In the genomic region with DNA sequence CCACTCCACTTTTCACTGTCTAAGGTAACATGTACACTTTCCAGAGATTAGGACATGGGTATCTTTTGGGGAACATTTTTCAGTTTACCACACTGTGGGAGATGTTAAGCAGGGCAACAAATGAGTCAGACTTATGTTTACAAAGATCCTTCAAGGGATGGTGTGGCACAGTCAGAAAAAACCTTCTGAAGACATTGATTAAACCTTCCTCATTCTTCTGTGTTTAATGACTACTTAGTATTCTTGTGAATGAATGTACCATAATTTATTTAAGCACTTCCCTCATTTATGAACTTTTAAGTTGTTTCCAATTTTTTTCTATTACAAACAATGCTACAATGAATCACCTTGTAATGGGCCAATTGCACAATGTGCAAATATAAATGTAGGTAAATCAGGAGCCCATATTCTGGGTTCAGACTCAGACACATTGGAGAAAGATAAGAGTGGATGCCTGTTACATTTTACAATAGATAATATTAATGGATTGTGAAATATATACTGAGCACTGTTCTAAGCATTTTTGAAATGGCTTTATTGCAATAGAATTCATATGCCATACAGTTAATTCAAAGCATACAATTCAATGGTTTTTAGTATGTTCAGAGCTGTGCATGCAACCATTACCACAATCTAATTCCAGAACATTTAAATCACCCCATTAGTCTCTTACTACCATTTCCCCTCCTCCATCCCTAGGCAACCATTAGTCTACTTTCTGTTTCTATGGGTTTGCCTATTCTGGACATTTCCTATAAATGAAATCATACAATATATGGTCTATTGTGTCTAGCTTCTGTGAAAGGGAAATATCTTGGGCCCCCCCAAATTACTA, we compare ENCODE assay signal across 22 cellular contexts. TPM values are rescaled to one million over a fixed set of nuclear protein-coding genes. Genes with fewer than 3 reads are reported as not detected.
A peak's percentile ranks its signal among the peaks of the same experiment; 100 is the strongest.
DNase-seq lines count a peak whose midpoint lies in the region; ATAC-seq, FAIRE-seq and TF ChIP-seq lines count a peak whose summit lies in the region.
"Had no signal": no experiment of that assay in that cellular context is flagged by ENCODE, and none has a peak within 500 bp of the region (broad histone marks: within the 10 kb centered on the region; RNA-seq: fewer than 3 reads in every experiment).

No MANE protein-coding gene starts in this region.

- peaks cover 17% of the 10 kb centered on the region for H3K4me1 Mint-ChIP-seq in type B pancreatic cell (ENCODE audit: unreplicated experiment)

- no peaks in the 10 kb centered on the region for H3K27me3 Mint-ChIP-seq in type B pancreatic cell

- H3K27me3 ChIP-seq in HepG2 (ENCODE audit: control insufficient read depth in 1 of 2, insufficient read depth in 2 of 2, low read length in 2 of 2) (0 out of 5 replicates have a peak, but pooled peaks cover 1 to 3% of the 10 kb centered on the region in 2 experiments), right lobe of liver (no peaks in the 10 kb centered on the region), SJCRH30 (no peaks in the 10 kb centered on the region)
- H3K27me3 ChIP-seq: Peyer's patch, SJSA1, suprapubic skin had no signal

- no peak overlapping the region for H3K4me3 ChIP-seq in HepG2 (replicated peaks in 1 of 3; ENCODE audit: insufficient read depth in 1 of 3, low read depth in 2 of 3, low read length in 3 of 3)
- H3K4me3 ChIP-seq in right lobe of liver, result no peak overlapping the region
- H3K4me3 ChIP-seq in epithelial cell of esophagus (ENCODE audit: low read length), result no peak overlapping the region
- no peak overlapping the region for H3K4me3 ChIP-seq in SJCRH30
- H3K4me3 ChIP-seq: lower lobe of right lung, Peyer's patch, prostate gland, SJSA1, suprapubic skin had no signal

- intact Hi-C loops in HepG2 (cut with micrococcal nuclease; ENCODE audit: unreplicated experiment) (no loop called here), right lobe of liver (cut with DNase I) (no loop called here)

- no peak for ATAC-seq in HepG2
- ATAC-seq in right lobe of liver, result no peak
- no peak for ATAC-seq in GM18907 (IDR thresholded peaks at IDR 0.05; ENCODE audit: unreplicated experiment)
- ATAC-seq: lower lobe of right lung had no signal

- H3K9ac ChIP-seq in HepG2 (ENCODE audit: insufficient read depth, low read depth, low read length), result no peak overlapping the region

- no TSS peak for BruUV-seq in HepG2 (replicated peaks; lab: Mats Ljungman, UMichigan)

- in situ Hi-C loops in HepG2 (cut with HindIII; ENCODE audit: extremely low pct_ligation_motif_present, low pct_unique_long_range_greater_than_20kb), result no loop called here

- H3K4me2 ChIP-seq in HepG2 (ENCODE audit: low read depth, low read length), result no peak overlapping the region

- peak overlapping the region; percentile 0 for H3K27ac Mint-ChIP-seq in type B pancreatic cell
- H3K27ac Mint-ChIP-seq: T-helper 1 cell treated with Interleukin-12 subunit alpha and Interleukin-12 subunit beta and Interleukin-4 antibody, amounts not matched to agents 30 μg/mL and 1 μg/mL, for 36 hours had no signal

- TF ChIP-seq POLR2A in HepG2 (IDR thresholded peaks at IDR 0.05; ENCODE audit: insufficient read depth in 1 of 2, low read depth in 2 of 2, low read length in 2 of 2), result no peak
- no peak for TF ChIP-seq POLR2A in right lobe of liver (IDR thresholded peaks at IDR 0.05)

- H3K36me3 ChIP-seq in HepG2 (replicated peaks in 1 of 2; ENCODE audit: control insufficient read depth in 1 of 2, insufficient read depth in 2 of 2, low read length in 2 of 2) (no peaks in the 10 kb centered on the region), right lobe of liver (no peaks in the 10 kb centered on the region), SJCRH30 (no peaks in the 10 kb centered on the region)
- H3K36me3 ChIP-seq: lower lobe of right lung, Peyer's patch, prostate gland, suprapubic skin had no signal

- no peak overlapping the region for H3K4me3 Mint-ChIP-seq in type B pancreatic cell
- H3K4me3 Mint-ChIP-seq: T-helper 1 cell treated with Interleukin-12 subunit alpha and Interleukin-12 subunit beta and Interleukin-4 antibody, amounts not matched to agents 30 μg/mL and 1 μg/mL, for 36 hours had no signal

- POLR2A ChIA-PET in HepG2 (lab: Yijun Ruan, JAX), result no interaction called here

- no peak overlapping the region for H2AFZ ChIP-seq in HepG2 (ENCODE audit: low read length)

- DNase-seq in HepG2 (ENCODE audit: low spot score) (no peak), right lobe of liver (no peak), NAMALWA (ENCODE audit: low spot score) (peak; percentile 20), epithelial cell of esophagus (ENCODE audit: low read depth) (peak; percentile 62), type B pancreatic cell (ENCODE audit: extremely low spot score, unreplicated experiment) (no peak), GDM1 (lab: John Stamatoyannopoulos, UW) (no peak), SJCRH30 (no peak)
- DNase-seq: activated CD4-positive, alpha-beta T cell treated with anti-CD3 and anti-CD28 coated beads for 4 hours; activated naive CD8-positive, alpha-beta T cell treated with anti-CD3 and anti-CD28 coated beads for 36 hours; cerebellar nuclear complex; kidney; lower lobe of right lung; NCI-H1048; NCI-H187 treated with DMSO at 0.1 percent for 48 hours; Peyer's patch had no signal

- TF ChIP-seq EP300 in HepG2 (IDR thresholded peaks at IDR 0.05; ENCODE audit: low read depth in 2 of 2, low read length in 2 of 2), result no peak
- TF ChIP-seq EP300 in HepG2 (CRISPR knock-in tag; IDR thresholded peaks at IDR 0.05; ENCODE audit: borderline replicate concordance), result no peak

- H4K20me1 ChIP-seq in HepG2 (ENCODE audit: insufficient read depth, low read length), result no peaks in the 10 kb centered on the region

- no peaks in the 10 kb centered on the region for H3K36me3 Mint-ChIP-seq in type B pancreatic cell

- H3K4me1 ChIP-seq in HepG2 (ENCODE audit: insufficient read depth, low read length), result peaks cover 39% of the 10 kb centered on the region
- H3K4me1 ChIP-seq in right lobe of liver, result peaks cover 0 to 13% (median 5%) of the 10 kb centered on the region in 4 donors
- peaks cover 9% of the 10 kb centered on the region for H3K4me1 ChIP-seq in SJCRH30
- H3K4me1 ChIP-seq: prostate gland had no signal

- FAIRE-seq in HepG2 (lab: Jason Lieb, UNC), result no peak
- FAIRE-seq: kidney, urothelium cell line had no signal

- TF ChIP-seq CTCF in HepG2 (CRISPR knock-in tag; IDR thresholded peaks at IDR 0.05) (no peak), right lobe of liver (IDR thresholded peaks at IDR 0.05) (no peak), epithelial cell of esophagus (IDR thresholded peaks at IDR 0.05; ENCODE audit: insufficient read depth, low read depth, low read length, missing control alignments) (no peak), type B pancreatic cell (conservative IDR thresholded peaks at IDR 0.05) (no peak)

- no peak for TF ChIP-seq RAD21 in HepG2 (CRISPR knock-in tag; IDR thresholded peaks at IDR 0.05)

- H3K9me3 ChIP-seq in HepG2 (ENCODE audit: low read length) (peaks cover 6% of the 10 kb centered on the region; the same call in 1 of the 2 replicates), right lobe of liver (no peaks in the 10 kb centered on the region), SJCRH30 (replicated peaks) (no peaks in the 10 kb centered on the region; the same call in 1 of the 2 replicates)
- H3K9me3 ChIP-seq: lower lobe of right lung, Peyer's patch, prostate gland, SJSA1, suprapubic skin had no signal

- peaks cover 27% of the 10 kb centered on the region for H3K79me2 ChIP-seq in HepG2 (ENCODE audit: insufficient read depth, low read length)

- H3K9me3 Mint-ChIP-seq in type B pancreatic cell, result peaks cover 7% of the 10 kb centered on the region
- H3K9me3 Mint-ChIP-seq: T-helper 1 cell treated with Interleukin-12 subunit alpha and Interleukin-12 subunit beta and Interleukin-4 antibody, amounts not matched to agents 30 μg/mL and 1 μg/mL, for 36 hours had no signal

- no peak overlapping the region for H3K27ac ChIP-seq in HepG2 (ENCODE audit: extremely low read length, insufficient read depth, low read length)
- H3K27ac ChIP-seq in right lobe of liver, result no peak overlapping the region
- H3K27ac ChIP-seq in SJCRH30, result no peak overlapping the region
- H3K27ac ChIP-seq: C4-2B, lower lobe of right lung, Peyer's patch, prostate gland, SJSA1, suprapubic skin had no signal

- CTCF ChIA-PET in HepG2 (lab: Yijun Ruan, JAX; ENCODE audit: low intra/inter-chr PET ratio, low total read pairs), result no interaction called here

RNA-seq across cellular contexts. Expression of a gene that starts 1.9 kb away (rescaled TPM):
- total RNA-seq in HepG2 (2016; rRNA removed; fragmentation: Illumina TruSeq; extraction: Trizol) (28.8 and 31.4 TPM in 2 replicates), right lobe of liver (10 to 100 TPM; 26.5 to 35.4 (median 29.8) TPM), type B pancreatic cell (ENCODE audit: low replicate concordance) (52.1 and 63.7 TPM in 2 replicates)
- 3.0 and 4.6 TPM in 2 replicates for total RNA-seq in HepG2 (2016; cell fraction: cytosol; rRNA removed; fragmentation: Illumina TruSeq; extraction: Trizol; ENCODE audit: low read depth)
- total RNA-seq in HepG2 (2016; cell fraction: insoluble cytoplasmic fraction; rRNA removed; fragmentation: Illumina TruSeq; extraction: Trizol), result 27.1 and 28.3 TPM in 2 replicates
- total RNA-seq in HepG2 (2016; cell fraction: membrane; rRNA removed; fragmentation: Illumina TruSeq; extraction: Trizol), result 5.9 and 6.3 TPM in 2 replicates
- 26.1 and 28.1 TPM in 2 replicates for total RNA-seq in HepG2 (2016; cell fraction: nucleus; rRNA removed; fragmentation: Illumina TruSeq; extraction: Trizol)
- polyA plus RNA-seq in HepG2 (2011; rRNA removed), result 8.5 and 10.0 TPM in 2 replicates
- 4.8 and 7.4 TPM in 2 replicates for polyA plus RNA-seq in HepG2 (2011; cell fraction: cytosol; rRNA removed)
- polyA plus RNA-seq in HepG2 (2011; cell fraction: nucleus; rRNA removed), result 7.8 and 7.9 TPM in 2 replicates
- 2.2 and 3.3 TPM in 2 replicates for polyA plus RNA-seq in HepG2 (2012)
- polyA plus RNA-seq in HepG2 (2016; cell fraction: cytosol; fragmentation: Illumina TruSeq; extraction: Trizol; ENCODE audit: low read depth), result 0.65 and 0.66 TPM in 2 replicates
- polyA plus RNA-seq in HepG2 (2016; cell fraction: insoluble cytoplasmic fraction; fragmentation: Illumina TruSeq; extraction: Trizol; ENCODE audit: low read depth), result 8.3 and 9.0 TPM in 2 replicates
- polyA plus RNA-seq in HepG2 (2016; cell fraction: membrane; fragmentation: Illumina TruSeq; extraction: Trizol; ENCODE audit: low read depth), result 1.0 and 1.9 TPM in 2 replicates
- polyA plus RNA-seq in HepG2 (2016; cell fraction: nucleus; fragmentation: Illumina TruSeq; extraction: Trizol; ENCODE audit: insufficient read depth, low read depth), result 17.0 and 18.1 TPM in 2 replicates
- 33.6 and 104 TPM in 2 replicates for polyA minus RNA-seq in HepG2 (2011; rRNA and poly(A)+ RNA removed; ENCODE audit: low replicate concordance)
- 23.4 and 30.6 TPM in 2 replicates for polyA minus RNA-seq in HepG2 (2011; cell fraction: cytosol; rRNA and poly(A)+ RNA removed)
- 17.0 and 19.1 TPM in 2 replicates for polyA minus RNA-seq in HepG2 (2011; cell fraction: nucleus; rRNA and poly(A)+ RNA removed)
- total RNA-seq in SJCRH30 (2014; rRNA removed; shearing (Covaris generic)), result 30.5 and 33.6 TPM in 2 replicates

RNA-seq across cellular contexts. Expression of a gene that starts 45.1 kb away (rescaled TPM):
- 22.8 and 33.5 TPM in 2 replicates for total RNA-seq in HepG2 (2016; rRNA removed; fragmentation: Illumina TruSeq; extraction: Trizol)
- 8.4 and 10.9 TPM in 2 replicates for total RNA-seq in HepG2 (2016; cell fraction: cytosol; rRNA removed; fragmentation: Illumina TruSeq; extraction: Trizol; ENCODE audit: low read depth)
- total RNA-seq in HepG2 (2016; cell fraction: insoluble cytoplasmic fraction; rRNA removed; fragmentation: Illumina TruSeq; extraction: Trizol), result 22.6 and 32.8 TPM in 2 replicates
- 15.6 and 18.7 TPM in 2 replicates for total RNA-seq in HepG2 (2016; cell fraction: membrane; rRNA removed; fragmentation: Illumina TruSeq; extraction: Trizol)
- 11.8 and 11.9 TPM in 2 replicates for total RNA-seq in HepG2 (2016; cell fraction: nucleus; rRNA removed; fragmentation: Illumina TruSeq; extraction: Trizol)
- 7.6 and 10.1 TPM in 2 replicates for polyA plus RNA-seq in HepG2 (2011; rRNA removed)
- polyA plus RNA-seq in HepG2 (2011; cell fraction: cytosol; rRNA removed), result 4.1 and 7.6 TPM in 2 replicates
- 2.0 and 3.2 TPM in 2 replicates for polyA plus RNA-seq in HepG2 (2011; cell fraction: nucleus; rRNA removed)
- 11.9 and 13.6 TPM in 2 replicates for polyA plus RNA-seq in HepG2 (2012)
- polyA plus RNA-seq in HepG2 (2016; cell fraction: cytosol; fragmentation: Illumina TruSeq; extraction: Trizol; ENCODE audit: low read depth), result 12.0 and 17.8 TPM in 2 replicates
- polyA plus RNA-seq in HepG2 (2016; cell fraction: insoluble cytoplasmic fraction; fragmentation: Illumina TruSeq; extraction: Trizol; ENCODE audit: low read depth), result 34.7 and 35.9 TPM in 2 replicates
- polyA plus RNA-seq in HepG2 (2016; cell fraction: membrane; fragmentation: Illumina TruSeq; extraction: Trizol; ENCODE audit: low read depth), result 13.6 and 15.9 TPM in 2 replicates
- 15.2 and 15.8 TPM in 2 replicates for polyA plus RNA-seq in HepG2 (2016; cell fraction: nucleus; fragmentation: Illumina TruSeq; extraction: Trizol; ENCODE audit: insufficient read depth, low read depth)
- polyA minus RNA-seq in HepG2 (2011; rRNA and poly(A)+ RNA removed; ENCODE audit: low replicate concordance), result 3.1 and 9.5 TPM in 2 replicates
- 4.9 and 7.2 TPM in 2 replicates for polyA minus RNA-seq in HepG2 (2011; cell fraction: cytosol; rRNA and poly(A)+ RNA removed)
- 3.9 and 6.2 TPM in 2 replicates for polyA minus RNA-seq in HepG2 (2011; cell fraction: nucleus; rRNA and poly(A)+ RNA removed)
- total RNA-seq in right lobe of liver, result 10 to 100 TPM; 12.1 to 24.1 (median 15.7) TPM
- total RNA-seq in type B pancreatic cell (ENCODE audit: low replicate concordance), result 21.4 and 24.5 TPM in 2 replicates
- total RNA-seq in SJCRH30 (2014; rRNA removed; shearing (Covaris generic)), result 36.9 and 41.5 TPM in 2 replicates

RNA-seq across cellular contexts. Expression of a gene that starts 56.8 kb away (rescaled TPM):
- total RNA-seq in HepG2 (2016; rRNA removed; fragmentation: Illumina TruSeq; extraction: Trizol) (0.18 and 0.31 TPM in 2 replicates), right lobe of liver (under 1 TPM; 0.43 to 0.68 (median 0.56) TPM), type B pancreatic cell (ENCODE audit: low replicate concordance) (1.3 and 1.6 TPM in 2 replicates)
- 0.30 and 0.44 TPM in 2 replicates for total RNA-seq in HepG2 (2016; cell fraction: cytosol; rRNA removed; fragmentation: Illumina TruSeq; extraction: Trizol; ENCODE audit: low read depth)
- total RNA-seq in HepG2 (2016; cell fraction: insoluble cytoplasmic fraction; rRNA removed; fragmentation: Illumina TruSeq; extraction: Trizol), result 0.17 and 0.22 TPM in 2 replicates
- total RNA-seq in HepG2 (2016; cell fraction: membrane; rRNA removed; fragmentation: Illumina TruSeq; extraction: Trizol), result 0.19 and 0.24 TPM in 2 replicates
- total RNA-seq in HepG2 (2016; cell fraction: nucleus; rRNA removed; fragmentation: Illumina TruSeq; extraction: Trizol), result 0.44 and 0.71 TPM in 2 replicates
- polyA plus RNA-seq in HepG2 (2011; rRNA removed), result 1.3 and 1.4 TPM in 2 replicates
- polyA plus RNA-seq in HepG2 (2011; cell fraction: cytosol; rRNA removed), result 0.81 and 1.0 TPM in 2 replicates
- polyA plus RNA-seq in HepG2 (2011; cell fraction: nucleus; rRNA removed), result 2.5 and 2.7 TPM in 2 replicates
- polyA plus RNA-seq in HepG2 (2012), result 0.99 and 1.1 TPM in 2 replicates
- 0.06 and 0.09 TPM in 2 replicates for polyA plus RNA-seq in HepG2 (2016; cell fraction: cytosol; fragmentation: Illumina TruSeq; extraction: Trizol; ENCODE audit: low read depth)
- 0.24 and 0.43 TPM in 2 replicates for polyA plus RNA-seq in HepG2 (2016; cell fraction: insoluble cytoplasmic fraction; fragmentation: Illumina TruSeq; extraction: Trizol; ENCODE audit: low read depth)
- 0.18 and 0.35 TPM in 2 replicates for polyA plus RNA-seq in HepG2 (2016; cell fraction: membrane; fragmentation: Illumina TruSeq; extraction: Trizol; ENCODE audit: low read depth)
- 1.3 TPM in 2 replicates for polyA plus RNA-seq in HepG2 (2016; cell fraction: nucleus; fragmentation: Illumina TruSeq; extraction: Trizol; ENCODE audit: insufficient read depth, low read depth)
- 0.51 and 0.80 TPM in 2 replicates for polyA minus RNA-seq in HepG2 (2011; rRNA and poly(A)+ RNA removed; ENCODE audit: low replicate concordance)
- not detected in 2 replicates for polyA minus RNA-seq in HepG2 (2011; cell fraction: cytosol; rRNA and poly(A)+ RNA removed)
- polyA minus RNA-seq in HepG2 (2011; cell fraction: nucleus; rRNA and poly(A)+ RNA removed), result 0.90 and 1.5 TPM in 2 replicates
- total RNA-seq in SJCRH30 (2014; rRNA removed; shearing (Covaris generic)), result 0.79 and 1.1 TPM in 2 replicates

Comparison
In these comparisons a context has a peak if more than half of its experiments do, and no peak if none do; other contexts are left out.
1. DNase-seq: peak in NAMALWA (single experiment) and epithelial cell of esophagus (single experiment); none in HepG2 (single experiment), right lobe of liver (0 of 3), type B pancreatic cell (single experiment), GDM1 (single experiment) and SJCRH30 (0 of 2).